Comparison of ENCODE assay signal across 8 cellular contexts in the genomic region with DNA sequence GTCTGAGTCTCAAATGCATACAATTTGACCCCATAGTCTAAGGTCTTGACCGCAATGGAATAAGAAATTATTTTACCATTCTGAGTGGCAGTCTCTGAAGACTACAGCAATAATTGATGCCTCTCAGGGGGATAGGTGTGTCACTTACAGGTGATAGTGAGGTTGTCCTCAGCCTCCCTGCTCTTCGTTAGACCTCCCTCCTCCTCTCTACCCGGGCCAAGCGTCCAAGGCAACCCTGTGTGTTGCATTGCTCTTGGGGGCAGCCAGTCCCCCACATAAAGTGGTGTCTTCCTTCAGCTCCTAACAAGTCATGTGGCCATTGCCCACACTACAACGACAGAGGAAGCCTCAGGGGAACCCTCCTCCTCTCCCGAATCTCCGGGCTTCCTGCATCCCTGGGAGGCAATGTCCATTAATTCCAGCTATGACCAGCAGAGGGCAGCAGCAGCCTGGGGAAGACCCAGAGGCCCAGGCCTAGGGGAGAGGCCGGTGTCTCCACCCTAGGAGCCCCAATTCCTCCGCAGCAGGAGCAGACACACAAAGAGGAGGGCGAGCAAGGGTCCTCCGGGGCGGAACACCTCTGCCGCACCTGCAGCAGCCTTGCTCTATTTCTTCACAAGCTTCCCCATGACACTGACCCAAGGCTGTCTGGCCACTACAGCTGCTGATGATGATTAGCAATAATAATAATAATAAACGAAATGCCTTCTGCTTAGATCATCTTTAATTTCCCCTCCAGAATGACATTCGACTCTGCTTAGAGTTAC.
DNase-seq lines count a peak whose midpoint lies in the region; ATAC-seq lines count a peak whose summit lies in the region.

No MANE protein-coding gene starts in this region.

- H4K5ac ChIP-seq in mesendoderm (ENCODE audit: low read length): no peak overlapping the region

- H2BK15ac ChIP-seq in mesendoderm (replicated peaks; ENCODE audit: low read depth): no peak overlapping the region

- H3K36me3 ChIP-seq in effector memory CD4-positive, alpha-beta T cell (ENCODE audit: control insufficient read depth, insufficient read depth, low read length): no peaks in the 10 kb centered on the region
- H3K36me3 ChIP-seq in mesendoderm (ENCODE audit: control insufficient read depth, insufficient read depth, low read length): no peaks in the 10 kb centered on the region

- H3K4me1 ChIP-seq in effector memory CD4-positive, alpha-beta T cell (ENCODE audit: control insufficient read depth, insufficient read depth, low read length, poor library complexity, severe bottlenecking): peaks cover 7% of the 10 kb centered on the region
- H3K4me1 ChIP-seq in mesendoderm (ENCODE audit: control insufficient read depth, low read depth, low read length): peaks cover 8% of the 10 kb centered on the region

- no peak overlapping the region for H3K27ac ChIP-seq in effector memory CD4-positive, alpha-beta T cell (ENCODE audit: insufficient read depth, low read length, poor library complexity, severe bottlenecking)
- H3K27ac ChIP-seq in mesendoderm (ENCODE audit: low read depth, low read length): no peak overlapping the region

- H3K23ac ChIP-seq in mesendoderm (ENCODE audit: low read length): no peak overlapping the region

- H3K79me1 ChIP-seq in mesendoderm (ENCODE audit: low read length): no peaks in the 10 kb centered on the region

- no peak overlapping the region for H2BK5ac ChIP-seq in mesendoderm (ENCODE audit: low read length)

- no peak overlapping the region for H3K18ac ChIP-seq in mesendoderm (ENCODE audit: low read length)

- ATAC-seq in HG02759 (IDR thresholded peaks at IDR 0.05; ENCODE audit: unreplicated experiment): peak; percentile 83

- WGBS in mesendoderm (ENCODE audit: extremely low coverage, insufficient coverage, low lambda C conversion rate): no CpG with 5 or more reads among the region's 15 CpGs

- no peak overlapping the region for H3K4me2 ChIP-seq in mesendoderm (ENCODE audit: low read length)

- no peaks in the 10 kb centered on the region for H3K79me2 ChIP-seq in mesendoderm (ENCODE audit: control insufficient read depth, insufficient read depth, low read length)

- H2AK5ac ChIP-seq in mesendoderm (ENCODE audit: low read length): no peak overlapping the region

- no peak overlapping the region for H3K9ac ChIP-seq in mesendoderm (ENCODE audit: low read length)

- H2BK120ac ChIP-seq in mesendoderm (ENCODE audit: low read depth, low read length): no peak overlapping the region

- DNase-seq in NCI-H1436 (lab: John Stamatoyannopoulos, UW) (peak; percentile 2), NCI-H1436 treated with DMSO at 0.1 percent for 48 hours (lab: John Stamatoyannopoulos, UW) (no peak), NCI-H2227 (lab: John Stamatoyannopoulos, UW; ENCODE audit: unreplicated experiment) (peak; percentile 78), mesendoderm (peak; percentile 81)
- peak; percentile 79 to 83 for DNase-seq in activated CD4-positive, alpha-beta T cell treated with anti-CD3 and anti-CD28 coated beads, Interleukin-2, amount 50 U/mL, for 48 hours
- peak in 2 of 3 donors; percentile 13 to 24 for DNase-seq in effector memory CD4-positive, alpha-beta T cell
- DNase-seq in stimulated activated CD8-positive, alpha-beta memory T cell treated with anti-CD3 and anti-CD28 coated beads, Interleukin-7, amount 100 ng/mL, for 24 hours (ENCODE audit: low read depth): peak; percentile 58

- H3K4me3 ChIP-seq in effector memory CD4-positive, alpha-beta T cell (ENCODE audit: insufficient read depth, low read depth, low read length, poor library complexity, severe bottlenecking): no peak overlapping the region
- H3K4me3 ChIP-seq in mesendoderm (ENCODE audit: low read length): no peak overlapping the region

- peaks cover 4% of the 10 kb centered on the region for H3K27me3 ChIP-seq in effector memory CD4-positive, alpha-beta T cell (replicated peaks; ENCODE audit: control insufficient read depth, insufficient read depth, low read length, poor library complexity, severe bottlenecking)
- H3K27me3 ChIP-seq in mesendoderm (ENCODE audit: insufficient read depth, low read length, poor library complexity): no peaks in the 10 kb centered on the region

- no peaks in the 10 kb centered on the region for H3K9me3 ChIP-seq in effector memory CD4-positive, alpha-beta T cell (ENCODE audit: control insufficient read depth, low read length)

- no peak overlapping the region for H4K8ac ChIP-seq in mesendoderm (ENCODE audit: low read depth, low read length)

- H3K4ac ChIP-seq in mesendoderm (ENCODE audit: low read depth, low read length): no peak overlapping the region

- no peak overlapping the region for H3K56ac ChIP-seq in mesendoderm (ENCODE audit: low read length)
